ENCODE assay signal across 2 cellular contexts in genomic region chr19:40286674-40287421, GRCh38.
TF ChIP-seq lines count a peak whose summit lies in the region.

No MANE protein-coding gene starts in this region.

TF ChIP-seq in IMR-90, 13 proteins besides CTCF, POLR2A, EP300 and RAD21:
- TF ChIP-seq USF2 (IDR thresholded peaks at IDR 0.05; ENCODE audit: low read depth, low read length): no peak
- TF ChIP-seq FOS (IDR thresholded peaks at IDR 0.05; ENCODE audit: low read depth, low read length): no peak
- no peak for TF ChIP-seq MAFK (IDR thresholded peaks at IDR 0.05; ENCODE audit: low read depth, low read length)
- TF ChIP-seq MAZ (IDR thresholded peaks at IDR 0.05; ENCODE audit: borderline replicate concordance, low read depth, low read length): no peak
- TF ChIP-seq RFX5 (IDR thresholded peaks at IDR 0.05; ENCODE audit: low read depth, low read length): no peak
- no peak for TF ChIP-seq CEBPB (IDR thresholded peaks at IDR 0.05; ENCODE audit: low read depth, low read length)
- TF ChIP-seq BHLHE40 (IDR thresholded peaks at IDR 0.05; ENCODE audit: low read depth, low read length): no peak
- TF ChIP-seq MXI1 (IDR thresholded peaks at IDR 0.05; ENCODE audit: borderline replicate concordance, low read depth, low read length): no peak
- no peak for TF ChIP-seq NFE2L2 (IDR thresholded peaks at IDR 0.05; ENCODE audit: low read depth, low read length)
- no peak for TF ChIP-seq RCOR1 (IDR thresholded peaks at IDR 0.05; ENCODE audit: insufficient replicate concordance, low read length)

TF ChIP-seq in K562, 482 proteins besides CTCF, POLR2A, EP300 and RAD21:
- TF ChIP-seq CBX8 (IDR thresholded peaks at IDR 0.05; ENCODE audit: borderline replicate concordance, extremely low read depth, low read depth, low read length, poor library complexity, severe bottlenecking) (no peak), CHD4 (IDR thresholded peaks at IDR 0.05; ENCODE audit: insufficient read depth, insufficient replicate concordance, low read depth, low read length, poor library complexity, severe bottlenecking) (no peak), HMBOX1 (IDR thresholded peaks at IDR 0.05) (no peak), CHD2 (IDR thresholded peaks at IDR 0.05; ENCODE audit: low read depth, low read length) (no peak), SNRNP70 (optimal IDR thresholded peaks at IDR 0.05; ENCODE audit: low read depth, low read length) (no peak), ZNF512 (tag; IDR thresholded peaks at IDR 0.05) (no peak), FOXP1 (CRISPR knock-in tag; IDR thresholded peaks at IDR 0.05) (no peak), ZEB2 (IDR thresholded peaks at IDR 0.05) (no peak), FOXO4 (CRISPR knock-in tag; IDR thresholded peaks at IDR 0.05) (no peak), HLTF (IDR thresholded peaks at IDR 0.05) (no peak), SOX6 (IDR thresholded peaks at IDR 0.05) (no peak), RNF219 (CRISPR knock-in tag; IDR thresholded peaks at IDR 0.05) (no peak), ZBTB8A (IDR thresholded peaks at IDR 0.05; ENCODE audit: partially characterized antibody) (no peak), ZNF766 (CRISPR knock-in tag; conservative IDR thresholded peaks at IDR 0.05) (no peak), PTRF (tag; IDR thresholded peaks at IDR 0.05) (no peak), SRF (CRISPR knock-in tag; IDR thresholded peaks at IDR 0.05) (no peak)
